ENCODE assay signal across 1 cellular context in genomic region chr5:32369542-32370155, GRCh38.
TF ChIP-seq lines count a peak whose summit lies in the region.

No MANE protein-coding gene starts in this region.

TF ChIP-seq in HepG2, 621 proteins besides CTCF, POLR2A, EP300 and RAD21 (continued from another document):
- TF ChIP-seq SP5 (CRISPR knock-in tag; IDR thresholded peaks at IDR 0.05; ENCODE audit: borderline replicate concordance, low read depth) (no peak), ZNF563 (CRISPR knock-in tag; IDR thresholded peaks at IDR 0.05) (no peak), ZNF564 (CRISPR knock-in tag; IDR thresholded peaks at IDR 0.05) (no peak), ZNF713 (CRISPR knock-in tag; IDR thresholded peaks at IDR 0.05) (no peak), XRCC5 (optimal IDR thresholded peaks at IDR 0.05; ENCODE audit: low read length) (no peak), SMARCC2 (IDR thresholded peaks at IDR 0.05) (no peak), CENPT (CRISPR knock-in tag; IDR thresholded peaks at IDR 0.05; ENCODE audit: low read depth) (no peak), ZNF879 (CRISPR knock-in tag; IDR thresholded peaks at IDR 0.05) (no peak), AHDC1 (CRISPR knock-in tag; IDR thresholded peaks at IDR 0.05; ENCODE audit: borderline replicate concordance) (no peak), KMT2A (CRISPR knock-in tag; IDR thresholded peaks at IDR 0.05) (no peak), STAG1 (CRISPR knock-in tag; IDR thresholded peaks at IDR 0.05) (no peak), MATR3 (CRISPR knock-in tag; IDR thresholded peaks at IDR 0.05) (no peak), ERF (CRISPR knock-in tag; IDR thresholded peaks at IDR 0.05) (no peak), HNRNPL (IDR thresholded peaks at IDR 0.05; ENCODE audit: low read depth, low read length) (no peak)
